Comparison of ENCODE assay signal across 7 cellular contexts in genomic region chr2:109768934-109769333, GRCh38. TPM values are rescaled to one million over a fixed set of nuclear protein-coding genes. Genes with fewer than 3 reads are reported as not detected.
DNase-seq lines count a peak whose midpoint lies in the region; ATAC-seq, FAIRE-seq and TF ChIP-seq lines count a peak whose summit lies in the region.
"Not testable (repeated sequence)": the region's sequence is repeated elsewhere in the genome, so short reads cannot be mapped to it uniquely, and the experiment has no call there.

No MANE protein-coding gene starts in this region.

- not testable (repeated sequence) for TF ChIP-seq POLR2A in HCT116 (IDR thresholded peaks at IDR 0.05; ENCODE audit: borderline replicate concordance, extremely low read depth, insufficient read depth, insufficient read length); GM12878 (IDR thresholded peaks at IDR 0.05; ENCODE audit: low read depth, low read length); K562 (conservative IDR thresholded peaks at IDR 0.05); HepG2 (IDR thresholded peaks at IDR 0.05; ENCODE audit: insufficient read depth in 1 of 2, low read depth in 2 of 2, low read length in 2 of 2)

- not testable (repeated sequence) for H3F3A ChIP-seq in GM23338 (replicated peaks; ENCODE audit: low read depth)

- not testable (repeated sequence) for H3K4me2 ChIP-seq in GM23338; HCT116 (ENCODE audit: low read length); GM12878 (ENCODE audit: control insufficient read depth, insufficient read depth); K562 (ENCODE audit: insufficient read depth, low read length); HepG2 (ENCODE audit: low read depth, low read length)

- not testable (repeated sequence) for H3K79me2 ChIP-seq in GM23338 (replicated peaks; ENCODE audit: insufficient read depth); HCT116 (ENCODE audit: insufficient read depth, low read length); GM12878 (ENCODE audit: control insufficient read depth, insufficient read depth, low read length); K562 (ENCODE audit: control insufficient read depth, insufficient read depth, low read length); HepG2 (ENCODE audit: insufficient read depth, low read length)

- TF ChIP-seq RAD21 in HCT116 (IDR thresholded peaks at IDR 0.05; ENCODE audit: low read depth); GM12878 (IDR thresholded peaks at IDR 0.05; ENCODE audit: insufficient read depth, low read depth, low read length); K562 (CRISPR knock-in tag; conservative IDR thresholded peaks at IDR 0.05 in 1 of 2, IDR thresholded peaks at IDR 0.05 in 1 of 2); HepG2 (CRISPR knock-in tag; IDR thresholded peaks at IDR 0.05): not testable (repeated sequence)

- RAD21 ChIA-PET in HCT116 (lab: Charles Lee; ENCODE audit: low non-redundant PET in 1 of 2, low total read pairs in 2 of 2, uncharacterized antibody in 2 of 2, unreplicated experiment in 2 of 2); GM12878 (lab: Charles Lee; ENCODE audit: unreplicated experiment): not testable (repeated sequence)

- POLR2A ChIA-PET in HCT116 (lab: Charles Lee); WTC11 (lab: Charles Lee); GM12878 (lab: Charles Lee); K562 (lab: Yijun Ruan, JAX); HepG2 (lab: Yijun Ruan, JAX): not testable (repeated sequence)

- H3K27me3 ChIP-seq in GM23338 (ENCODE audit: insufficient read depth); HCT116 (ENCODE audit: insufficient read depth, low read length); GM12878 (replicated peaks in 1 of 2; ENCODE audit: control insufficient read depth in 2 of 2, insufficient read depth in 2 of 2, low read length in 1 of 2); K562 (ENCODE audit: control insufficient read depth in 2 of 2, insufficient read depth in 2 of 2, low read length in 2 of 2); left lung; HepG2 (ENCODE audit: control insufficient read depth in 1 of 2, insufficient read depth in 2 of 2, low read length in 2 of 2): not testable (repeated sequence)

- H3K9ac ChIP-seq in HCT116 (ENCODE audit: low read length); GM12878 (ENCODE audit: control insufficient read depth, insufficient read depth, low read length); K562 (ENCODE audit: insufficient read depth in 1 of 2, low read depth in 2 of 2, low read length in 2 of 2); HepG2 (ENCODE audit: insufficient read depth, low read depth, low read length): not testable (repeated sequence)

- H3K9me3 Mint-ChIP-seq in GM23338, WTC11: not testable (repeated sequence)

- H3K9me3 ChIP-seq in HCT116 (ENCODE audit: control insufficient read depth in 1 of 2, insufficient read depth in 1 of 2, low read depth in 1 of 2, low read length in 2 of 2); GM12878 (replicated peaks; ENCODE audit: control insufficient read depth, insufficient read depth, low read length); K562 (replicated peaks; ENCODE audit: control insufficient read depth, insufficient read depth, low read depth, low read length); left lung; HepG2 (ENCODE audit: low read length): not testable (repeated sequence)

- SMC1A ChIA-PET in GM12878 (lab: Charles Lee; ENCODE audit: uncharacterized antibody, unreplicated experiment) = not testable (repeated sequence)

- ATAC-seq in GM23338 (peak; percentile 63), HCT116 (0 out of 2 replicates have a peak, but pooled peaks have one; percentile 47), WTC11 (peak; percentile 79), GM12878 (peak; percentile 57), K562 (peak; percentile 71), left lung (peak; percentile 60), HepG2 (peak; percentile 50; the same call in 2 of the 3 replicates)

- not testable (repeated sequence) for H3K9me1 ChIP-seq in K562 (ENCODE audit: control insufficient read depth, insufficient read depth, low read length)

- H3K36me3 Mint-ChIP-seq in GM23338 (ENCODE audit: low read depth); WTC11: not testable (repeated sequence)

- H2AFZ ChIP-seq in GM23338; HCT116 (ENCODE audit: low read depth, low read length, poor library complexity, severe bottlenecking); GM12878 (ENCODE audit: control insufficient read depth, low read depth, low read length); K562 (ENCODE audit: low read depth, low read length); HepG2 (ENCODE audit: low read length): not testable (repeated sequence)

- intact Hi-C loops in HCT116 (cut with micrococcal nuclease); GM12878 (cut with micrococcal nuclease; ENCODE audit: unreplicated experiment); K562 (cut with micrococcal nuclease); left lung (cut with DNase I); HepG2 (cut with micrococcal nuclease; ENCODE audit: unreplicated experiment): not testable (repeated sequence)

- H3K36me3 ChIP-seq in GM23338 (ENCODE audit: insufficient read depth); HCT116 (ENCODE audit: control insufficient read depth in 1 of 2, insufficient read depth in 2 of 2, low read length in 2 of 2); GM12878 (ENCODE audit: control insufficient read depth in 2 of 2, insufficient read depth in 2 of 2, low read length in 1 of 2); K562 (ENCODE audit: control insufficient read depth, insufficient read depth, low read length); left lung; HepG2 (replicated peaks in 1 of 2; ENCODE audit: control insufficient read depth in 1 of 2, insufficient read depth in 2 of 2, low read length in 2 of 2): not testable (repeated sequence)

- not testable (repeated sequence) for H3K27ac ChIP-seq in GM23338 (ENCODE audit: low read depth); HCT116 (ENCODE audit: low read depth, low read length); GM12878 (ENCODE audit: control insufficient read depth, insufficient read depth); K562 (ENCODE audit: extremely low read depth, low read depth, low read length); left lung; HepG2 (ENCODE audit: extremely low read length, insufficient read depth, low read length)

- H3K4me3 ChIP-seq in GM23338; HCT116 (replicated peaks in 1 of 2; ENCODE audit: low read depth in 1 of 2, low read length in 2 of 2); GM12878; K562; left lung; HepG2 (replicated peaks in 1 of 3; ENCODE audit: insufficient read depth in 1 of 3, low read depth in 2 of 3, low read length in 3 of 3): not testable (repeated sequence)

- in situ Hi-C loops in GM12878 (cut with MboI); HepG2 (cut with HindIII; ENCODE audit: extremely low pct_ligation_motif_present, low pct_unique_long_range_greater_than_20kb): not testable (repeated sequence)
- in situ Hi-C loops in K562 (cut with MboI) = loop anchor here (10.0 kb wide), 1 partner anchor 836 kb away; no protein-coding TSS in a partner anchor

- FAIRE-seq in GM12878 (lab: Jason Lieb, UNC); K562 (lab: Jason Lieb, UNC); HepG2 (lab: Jason Lieb, UNC): not testable (repeated sequence)

- not testable (repeated sequence) for BruUV-seq in HCT116 (replicated peaks; lab: Mats Ljungman, UMichigan); GM12878 (replicated peaks; lab: Mats Ljungman, UMichigan); K562 (replicated peaks; lab: Mats Ljungman, UMichigan); HepG2 (replicated peaks; lab: Mats Ljungman, UMichigan)

- not testable (repeated sequence) for H3K9me2 ChIP-seq in GM23338 (ENCODE audit: insufficient read depth); HCT116 (ENCODE audit: insufficient read depth)

- not testable (repeated sequence) for H4K20me1 ChIP-seq in GM23338 (replicated peaks; ENCODE audit: insufficient read depth); HCT116 (ENCODE audit: insufficient read depth); GM12878 (ENCODE audit: control insufficient read depth, insufficient read depth); K562 (replicated peaks; ENCODE audit: control insufficient read depth, insufficient read depth, low read length); HepG2 (ENCODE audit: insufficient read depth, low read length)

- DNase-seq in GM23338 (ENCODE audit: low spot score); HCT116 (ENCODE audit: low read depth, low spot score); WTC11 (ENCODE audit: low spot score); GM12878 (ENCODE audit: low read depth, low spot score); K562 (ENCODE audit: extremely low read depth in 1 of 4, low spot score in 3 of 4); HepG2 (ENCODE audit: low spot score): not testable (repeated sequence)
- peak in 1 of 2 donors; percentile 2 for DNase-seq in left lung

- not testable (repeated sequence) for H3K27ac Mint-ChIP-seq in GM23338, WTC11

- TF ChIP-seq EP300 in GM12878 (IDR thresholded peaks at IDR 0.05; ENCODE audit: borderline replicate concordance in 1 of 2, control insufficient read depth in 1 of 2, low read depth in 2 of 2, low read length in 2 of 2); K562 (IDR thresholded peaks at IDR 0.05; ENCODE audit: low read length); HepG2 (IDR thresholded peaks at IDR 0.05; ENCODE audit: low read depth in 2 of 2, low read length in 2 of 2); HepG2 (CRISPR knock-in tag; IDR thresholded peaks at IDR 0.05; ENCODE audit: borderline replicate concordance): not testable (repeated sequence)

- 94% methylated on average over 5 of the region's 10 CpGs for WGBS in GM12878 (ENCODE audit: insufficient coverage, insufficient replicate concordance, low lambda C conversion rate, missing lambda C conversion rate)
- no CpG with 5 or more reads among the region's 10 CpGs for WGBS in K562 (ENCODE audit: insufficient coverage, low coverage, missing lambda C conversion rate)
- WGBS in HepG2 (ENCODE audit: low lambda C conversion rate) = 93% methylated on average over 3 of the region's 10 CpGs

- H3K4me1 ChIP-seq in GM23338 (ENCODE audit: insufficient read depth); HCT116 (ENCODE audit: control insufficient read depth in 1 of 2, insufficient read depth in 2 of 2, low read length in 2 of 2); GM12878 (ENCODE audit: control insufficient read depth, insufficient read depth, low read length); K562 (replicated peaks in 1 of 2; ENCODE audit: control insufficient read depth in 2 of 2, insufficient read depth in 2 of 2, low read length in 2 of 2); left lung; HepG2 (ENCODE audit: insufficient read depth, low read length): not testable (repeated sequence)

- H3K4me1 Mint-ChIP-seq in GM23338, WTC11: not testable (repeated sequence)

- CTCF ChIA-PET in HCT116 (lab: Charles Lee); WTC11 (lab: Charles Lee); GM12878 (lab: Yijun Ruan, JAX); K562 (lab: Yijun Ruan, JAX; ENCODE audit: low intra/inter-chr PET ratio); HepG2 (lab: Yijun Ruan, JAX; ENCODE audit: low intra/inter-chr PET ratio, low total read pairs): not testable (repeated sequence)

- not testable (repeated sequence) for H3K4me3 Mint-ChIP-seq in GM23338, WTC11

- H3K27me3 Mint-ChIP-seq in GM23338 (ENCODE audit: insufficient read depth, low read depth, poor library complexity); WTC11 (ENCODE audit: low read depth): not testable (repeated sequence)

- TF ChIP-seq CTCF in GM23338 (conservative IDR thresholded peaks at IDR 0.05; ENCODE audit: low read depth in 2 of 2); HCT116 (IDR thresholded peaks at IDR 0.05 in 2 of 3, conservative IDR thresholded peaks at IDR 0.05 in 1 of 3; ENCODE audit: borderline replicate concordance in 1 of 3, insufficient read depth in 1 of 3, low read depth in 2 of 3, low read length in 2 of 3); WTC11 (IDR thresholded peaks at IDR 0.05); GM12878 (IDR thresholded peaks at IDR 0.05 in 2 of 3, conservative IDR thresholded peaks at IDR 0.05 in 1 of 3; ENCODE audit: control insufficient read depth in 2 of 3, extremely low read depth in 1 of 3, insufficient read depth in 1 of 3, low read depth in 3 of 3, low read length in 3 of 3); K562 (IDR thresholded peaks at IDR 0.05 in 2 of 3, conservative IDR thresholded peaks at IDR 0.05 in 1 of 3; ENCODE audit: insufficient read depth in 2 of 3, low read depth in 1 of 3, low read length in 3 of 3); left lung (IDR thresholded peaks at IDR 0.05); HepG2 (CRISPR knock-in tag; IDR thresholded peaks at IDR 0.05): not testable (repeated sequence)

RNA-seq across cellular contexts. Expression of gene RGPD5, which starts 25.2 kb away (rescaled TPM):
- 15.4 and 18.0 TPM in 2 replicates for total RNA-seq in GM23338 (2014; rRNA removed; shearing (Covaris generic))
- polyA plus RNA-seq in GM23338 (2016; fragmentation: Nextera tagmentation; extraction: Ambion mirVana) (4.3 and 7.3 TPM in 2 replicates), GM12878 (2011; rRNA removed) (3.4 and 4.1 TPM in 2 replicates), GM12878 (2014; fragmentation: Illumina TruSeq; extraction: Trizol) (1.8 and 2.7 TPM in 2 replicates), GM12878 (2014; fragmentation: Nextera tagmentation; extraction: Ambion mirVana) (under 1 TPM; 0.13 to 0.72 TPM), GM12878 (2014; rRNA removed) (4.1 and 12.4 TPM in 2 replicates), GM12878 (2016; fragmentation: Nextera tagmentation; extraction: Ambion mirVana) (1 to 10 TPM; 3.1 to 4.9 TPM), K562 (2011; rRNA removed) (0.73 and 3.6 TPM in 2 replicates), K562 (2014; fragmentation: Illumina TruSeq; extraction: Trizol) (0.11 and 5.0 TPM in 2 replicates), K562 (2014; fragmentation: Nextera tagmentation; extraction: Ambion mirVana) (under 1 TPM; 0.30 to 0.77 TPM), K562 (2014; rRNA removed) (0.68 and 1.1 TPM in 2 replicates), HepG2 (2011; rRNA removed) (12.0 and 13.4 TPM in 2 replicates)
- total RNA-seq in HCT116 (2021; ENCODE audit: unreplicated experiment) (39.1 TPM), WTC11 (2021) (33.8 to 36.5 TPM (median 34.7 TPM) in 3 replicates), GM12878 (2014; rRNA removed) (6.7 and 8.2 TPM in 2 replicates), GM12878 (2014; rRNA removed; fragmentation: Illumina TruSeq; extraction: Trizol) (7.9 and 8.1 TPM in 2 replicates), GM12878 (2021) (9.6 and 14.1 TPM in 2 replicates), K562 (2014; rRNA removed) (0.45 and 8.8 TPM in 2 replicates), K562 (2014; rRNA removed; fragmentation: Illumina TruSeq; extraction: Trizol) (2.8 and 5.2 TPM in 2 replicates), K562 (2015; rRNA removed; fragmentation: Illumina TruSeq; extraction: Trizol) (3.0 and 5.5 TPM in 2 replicates), K562 (2021) (1.4 and 2.5 TPM in 2 replicates), left lung (10 to 100 TPM; 39.8 to 52.1 TPM), HepG2 (2016; rRNA removed; fragmentation: Illumina TruSeq; extraction: Trizol) (9.4 and 16.4 TPM in 2 replicates)
- polyA plus RNA-seq in HCT116 (2012) = 6.0 and 6.9 TPM in 2 replicates
- 304 and 368 TPM in 2 replicates for total RNA-seq in GM12878 (2013; cell fraction: nucleolus; rRNA removed)
- polyA plus RNA-seq in GM12878 (2011; ENCODE audit: low read depth) = 0.38 TPM
- 1.4 and 1.7 TPM in 2 replicates for polyA plus RNA-seq in GM12878 (2011; cell fraction: cytosol; rRNA removed)
- polyA plus RNA-seq in GM12878 (2011; cell fraction: nucleus; rRNA removed) = 4.9 and 14.5 TPM in 2 replicates
- polyA plus RNA-seq in GM12878 (2012) = 1.4 and 3.7 TPM in 2 replicates
- polyA minus RNA-seq in GM12878 (2011; rRNA and poly(A)+ RNA removed) = 4.3 and 5.3 TPM in 2 replicates
- 2.2 TPM in 1 of 2 replicates, not detected in the other for polyA minus RNA-seq in GM12878 (2011; cell fraction: cytosol; rRNA and poly(A)+ RNA removed)
- 5.9 and 13.2 TPM in 2 replicates for polyA minus RNA-seq in GM12878 (2011; cell fraction: nucleus; rRNA and poly(A)+ RNA removed)
- total RNA-seq in K562 (2011; cell fraction: chromatin; rRNA removed; ENCODE audit: low replicate concordance) = 7.2 and 24.4 TPM in 2 replicates
- 4.5 and 5.7 TPM in 2 replicates for total RNA-seq in K562 (2011; cell fraction: nucleolus; rRNA removed)
- total RNA-seq in K562 (2011; cell fraction: nucleoplasm; rRNA removed) = 12.9 and 15.2 TPM in 2 replicates
- polyA plus RNA-seq in K562 (2011; cell fraction: cytosol; rRNA removed) = 0.04 TPM in 1 of 2 replicates, not detected in the other
- 2.5 and 3.4 TPM in 2 replicates for polyA plus RNA-seq in K562 (2011; cell fraction: nucleus; rRNA removed)
- polyA plus RNA-seq in K562 (2012) = 4.1 and 7.4 TPM in 2 replicates
- 5.7 and 7.3 TPM in 2 replicates for polyA minus RNA-seq in K562 (2011; rRNA and poly(A)+ RNA removed)
- polyA minus RNA-seq in K562 (2011; cell fraction: cytosol; rRNA and poly(A)+ RNA removed) = 4.2 TPM in 1 of 2 replicates, not detected in the other
- 3.0 and 4.0 TPM in 2 replicates for polyA minus RNA-seq in K562 (2011; cell fraction: nucleus; rRNA and poly(A)+ RNA removed)
- 2.0 and 5.9 TPM in 2 replicates for total RNA-seq in HepG2 (2016; cell fraction: cytosol; rRNA removed; fragmentation: Illumina TruSeq; extraction: Trizol; ENCODE audit: low read depth)
- 14.9 and 24.6 TPM in 2 replicates for total RNA-seq in HepG2 (2016; cell fraction: insoluble cytoplasmic fraction; rRNA removed; fragmentation: Illumina TruSeq; extraction: Trizol)
- 1.9 and 3.4 TPM in 2 replicates for total RNA-seq in HepG2 (2016; cell fraction: membrane; rRNA removed; fragmentation: Illumina TruSeq; extraction: Trizol)
- 35.4 and 37.7 TPM in 2 replicates for total RNA-seq in HepG2 (2016; cell fraction: nucleus; rRNA removed; fragmentation: Illumina TruSeq; extraction: Trizol)
- polyA plus RNA-seq in HepG2 (2011; cell fraction: cytosol; rRNA removed) = 4.7 and 13.0 TPM in 2 replicates
- polyA plus RNA-seq in HepG2 (2011; cell fraction: nucleus; rRNA removed) = 22.3 and 25.1 TPM in 2 replicates
- 4.0 and 4.8 TPM in 2 replicates for polyA plus RNA-seq in HepG2 (2012)
- polyA plus RNA-seq in HepG2 (2016; cell fraction: cytosol; fragmentation: Illumina TruSeq; extraction: Trizol; ENCODE audit: low read depth) = not detected in 2 replicates
- 2.3 and 3.8 TPM in 2 replicates for polyA plus RNA-seq in HepG2 (2016; cell fraction: insoluble cytoplasmic fraction; fragmentation: Illumina TruSeq; extraction: Trizol; ENCODE audit: low read depth)
- 0.05 TPM in 1 of 2 replicates, not detected in the other for polyA plus RNA-seq in HepG2 (2016; cell fraction: membrane; fragmentation: Illumina TruSeq; extraction: Trizol; ENCODE audit: low read depth)
- 23.4 and 31.9 TPM in 2 replicates for polyA plus RNA-seq in HepG2 (2016; cell fraction: nucleus; fragmentation: Illumina TruSeq; extraction: Trizol; ENCODE audit: insufficient read depth, low read depth)
- 5.1 and 19.6 TPM in 2 replicates for polyA minus RNA-seq in HepG2 (2011; rRNA and poly(A)+ RNA removed; ENCODE audit: low replicate concordance)
- 12.8 and 13.6 TPM in 2 replicates for polyA minus RNA-seq in HepG2 (2011; cell fraction: cytosol; rRNA and poly(A)+ RNA removed)
- 88.1 and 122 TPM in 2 replicates for polyA minus RNA-seq in HepG2 (2011; cell fraction: nucleus; rRNA and poly(A)+ RNA removed)
